In the genomic region with DNA sequence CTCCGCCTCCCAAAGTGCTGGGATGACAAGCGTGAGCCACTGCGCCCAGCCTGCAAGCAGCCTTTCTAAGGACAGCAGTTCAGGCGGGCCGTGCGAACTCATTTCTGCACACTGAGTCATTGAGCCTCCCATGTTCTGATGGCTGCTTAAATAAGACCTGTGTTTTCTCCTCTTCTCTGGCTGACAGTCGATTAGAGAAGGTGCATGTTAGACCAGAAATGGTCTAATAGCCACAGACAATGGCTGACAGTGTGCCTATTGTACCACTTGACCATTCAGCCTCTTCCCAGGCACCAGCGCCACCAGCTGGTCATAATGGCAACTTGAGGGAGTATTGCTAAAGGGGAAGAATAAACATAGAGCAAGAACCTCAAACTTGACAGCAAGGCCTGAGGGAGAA, we compare ENCODE assay signal across 10 cellular contexts. TPM values are rescaled to one million over a fixed set of nuclear protein-coding genes. Genes with fewer than 3 reads are reported as not detected.
A peak's percentile ranks its signal among the peaks of the same experiment; 100 is the strongest.
DNase-seq lines count a peak whose midpoint lies in the region; ATAC-seq and TF ChIP-seq lines count a peak whose summit lies in the region.
"Had no signal": no experiment of that assay in that cellular context is flagged by ENCODE, and none has a peak within 500 bp of the region (broad histone marks: within the 10 kb centered on the region; RNA-seq: fewer than 3 reads in every experiment).

No MANE protein-coding gene starts in this region.

- 59 to 75% (median 71%) methylated on average over 8 of the region's 8 CpGs for WGBS in heart left ventricle, 4 donors
- 38% methylated on average over 8 of the region's 8 CpGs for WGBS in smooth muscle cell (ENCODE audit: low lambda C conversion rate)

- peak; percentile 53 for ATAC-seq in GM18909 (IDR thresholded peaks at IDR 0.05; ENCODE audit: poor library complexity, unreplicated experiment)
- ATAC-seq in heart left ventricle = peak; percentile 55 to 75 (median 72)
- ATAC-seq in T-cell (replicated peaks in 1 of 4) = no peak

- H3K27ac ChIP-seq in heart left ventricle = no peak overlapping the region
- peak overlapping the region; percentile 69 for H3K27ac ChIP-seq in smooth muscle cell (ENCODE audit: low read depth)

- H3K9me3 Mint-ChIP-seq in CD14-positive monocyte (no peaks in the 10 kb centered on the region), T-cell (no peaks in the 10 kb centered on the region)
- H3K9me3 Mint-ChIP-seq: IgD-negative memory B cell had no signal

- TF ChIP-seq CTCF in CD14-positive monocyte (IDR thresholded peaks at IDR 0.05) (peak; percentile 59), heart left ventricle (IDR thresholded peaks at IDR 0.05) (peak; percentile 32 to 64 (median 50)), smooth muscle cell (IDR thresholded peaks at IDR 0.05; ENCODE audit: borderline replicate concordance, insufficient read depth, poor library complexity, severe bottlenecking) (peak; percentile 49)

- H3K36me3 Mint-ChIP-seq in CD14-positive monocyte (no peaks in the 10 kb centered on the region), T-cell (no peaks in the 10 kb centered on the region)
- H3K36me3 Mint-ChIP-seq: IgD-negative memory B cell had no signal

- no peak overlapping the region for H2AFZ ChIP-seq in smooth muscle cell (ENCODE audit: low read depth)

- H3K27me3 ChIP-seq in heart left ventricle = no peaks in the 10 kb centered on the region
- H3K27me3 ChIP-seq in smooth muscle cell (ENCODE audit: low read depth) = no peaks in the 10 kb centered on the region

- CTCF ChIA-PET in T-cell (lab: Charles Lee) = interaction anchor here in 1 of 2 donors (1.0 kb wide), 1 partner anchor 9 kb away, joined by 7 read pairs; no protein-coding TSS in a partner anchor

- H3K4me1 Mint-ChIP-seq in CD14-positive monocyte (peaks cover 8% of the 10 kb centered on the region), T-cell (peaks cover 0 to 5% (median 0%) of the 10 kb centered on the region in 3 donors)
- H3K4me1 Mint-ChIP-seq: IgD-negative memory B cell had no signal

- no peaks in the 10 kb centered on the region for H4K20me1 ChIP-seq in smooth muscle cell (ENCODE audit: low read depth)

- H3K4me3 Mint-ChIP-seq in CD14-positive monocyte (no peak overlapping the region), T-cell (no peak overlapping the region)
- H3K4me3 Mint-ChIP-seq: IgD-negative memory B cell had no signal

- no peaks in the 10 kb centered on the region for H3K79me2 ChIP-seq in smooth muscle cell (ENCODE audit: low read depth)

- peak overlapping the region; percentile 11 for H3K4me2 ChIP-seq in smooth muscle cell

- H3K36me3 ChIP-seq in heart left ventricle (no peaks in the 10 kb centered on the region), smooth muscle cell (ENCODE audit: low read depth) (no peaks in the 10 kb centered on the region)

- no peak overlapping the region for H3K9ac ChIP-seq in smooth muscle cell (ENCODE audit: low read depth)

- H3K4me1 ChIP-seq in heart left ventricle = no peaks in the 10 kb centered on the region
- H3K4me1 ChIP-seq in smooth muscle cell (ENCODE audit: low read depth) = no peaks in the 10 kb centered on the region

- H3K4me3 ChIP-seq in heart left ventricle (no peak overlapping the region), smooth muscle cell (no peak overlapping the region)

- H3K27ac Mint-ChIP-seq in CD14-positive monocyte (no peak overlapping the region), T-cell (no peak overlapping the region)
- H3K27ac Mint-ChIP-seq: IgD-negative memory B cell had no signal

- no peak for DNase-seq in CD14-positive monocyte (ENCODE audit: low spot score)
- DNase-seq in NAMALWA (ENCODE audit: low spot score) = peak; percentile 51
- peak; percentile 56 to 60 for DNase-seq in activated CD4-positive, alpha-beta T cell treated with anti-CD3 and anti-CD28 coated beads, Interleukin-2, amount 50 U/mL, for 48 hours
- peak in 4 of 5 donors; percentile 41 to 70 (median 48) for DNase-seq in heart left ventricle
- no peak for DNase-seq in smooth muscle cell (lab: John Stamatoyannopoulos, UW; ENCODE audit: unreplicated experiment)
- DNase-seq in HPDE6-E6E7 (ENCODE audit: extremely low spot score) = no peak
- no peak for DNase-seq in T-cell

- intact Hi-C loops in CD14-positive monocyte (cut with micrococcal nuclease) = no loop called here
- intact Hi-C loops in heart left ventricle (cut with DNase I) = loop anchor here in 5 of 10 donors (5.0 to 10.0 kb wide), 5 partner anchors 102 to 1112 kb away; no protein-coding TSS in a partner anchor

- H3K27me3 Mint-ChIP-seq in CD14-positive monocyte (ENCODE audit: low read depth in 3 of 3) (peaks cover 2 to 10% (median 3%) of the 10 kb centered on the region in 3 donors), T-cell (no peaks in the 10 kb centered on the region)

- H3F3A ChIP-seq in smooth muscle cell (ENCODE audit: low read depth) = no peaks in the 10 kb centered on the region

- no peak for TF ChIP-seq POLR2A in heart left ventricle (IDR thresholded peaks at IDR 0.05)

- H3K9me3 ChIP-seq in heart left ventricle = no peaks in the 10 kb centered on the region
- no peaks in the 10 kb centered on the region for H3K9me3 ChIP-seq in smooth muscle cell (replicated peaks; ENCODE audit: low read depth)

- POLR2A ChIA-PET in T-cell (lab: Charles Lee) = interaction anchor here in 1 of 2 donors (0.6 kb wide), 1 partner anchor 12 kb away, joined by 7 read pairs; no protein-coding TSS in a partner anchor

RNA-seq across cellular contexts. Expression of gene CST11, which starts 6.2 kb away (rescaled TPM):
- polyA plus RNA-seq in CD14-positive monocyte (not detected), heart left ventricle (not detected), smooth muscle cell (not detected in 2 replicates)
- total RNA-seq in heart left ventricle (not detected), smooth muscle cell (not detected in 2 replicates), T-cell (not detected)
- total RNA-seq: mononuclear cell had no signal
- polyA plus RNA-seq: IgD-negative memory B cell had no signal

RNA-seq across cellular contexts. Expression of gene CSTL1, which starts 7.0 kb away (rescaled TPM):
- polyA plus RNA-seq in CD14-positive monocyte = not detected
- not detected for total RNA-seq in heart left ventricle
- polyA plus RNA-seq in heart left ventricle = not detected
- not detected in 2 replicates for total RNA-seq in smooth muscle cell
- not detected in 2 replicates for polyA plus RNA-seq in smooth muscle cell
- not detected for total RNA-seq in T-cell
- total RNA-seq: mononuclear cell had no signal
- polyA plus RNA-seq: IgD-negative memory B cell had no signal

RNA-seq across cellular contexts. Expression of gene NAPB, which starts 25.2 kb away (rescaled TPM):
- polyA plus RNA-seq in CD14-positive monocyte (1 to 10 TPM; 2.4 to 2.6 TPM), heart left ventricle (1 to 10 TPM; 3.5 to 3.7 TPM), smooth muscle cell (0.65 and 4.5 TPM in 2 replicates)
- total RNA-seq in heart left ventricle (1 to 10 TPM; 2.8 to 8.4 (median 4.7) TPM), smooth muscle cell (4.9 and 11.4 TPM in 2 replicates), T-cell (10 to 100 TPM; 10.4 to 14.6 (median 12.2) TPM)

RNA-seq across cellular contexts. Expression of gene CST8, which starts 44.4 kb away (rescaled TPM):
- polyA plus RNA-seq in CD14-positive monocyte (not detected), heart left ventricle (not detected), smooth muscle cell (not detected in 2 replicates)
- total RNA-seq in heart left ventricle (not detected), smooth muscle cell (not detected in 2 replicates), T-cell (not detected)
- total RNA-seq: mononuclear cell had no signal
- polyA plus RNA-seq: IgD-negative memory B cell had no signal

Comparison
In these comparisons a context has a peak if more than half of its experiments do, and no peak if none do; other contexts are left out.
1. DNase-seq: peak in NAMALWA (single experiment), activated CD4-positive, alpha-beta T cell treated with anti-CD3 and anti-CD28 coated beads, Interleukin-2, amount 50 U/mL, for 48 hours (2 of 2) and heart left ventricle (4 of 5); none in CD14-positive monocyte (single experiment), smooth muscle cell (single experiment), HPDE6-E6E7 (single experiment) and T-cell (0 of 34).
2. ATAC-seq: peak in GM18909 (single experiment) and heart left ventricle (4 of 4); none in T-cell (0 of 4).
3. Peak in every context shown above with its lines, with median percentiles within 50 percentile points of each other: CTCF ChIP-seq.